Comparison of ENCODE assay signal across 39 cellular contexts in genomic region chr20:1022871-1023270, GRCh38. TPM values are rescaled to one million over a fixed set of nuclear protein-coding genes. Genes with fewer than 3 reads are reported as not detected.
"Had no signal": no experiment of that assay in that cellular context is flagged by ENCODE, and none has a peak within 500 bp of the region (broad histone marks: within the 10 kb centered on the region; RNA-seq: fewer than 3 reads in every experiment).

No MANE protein-coding gene starts in this region.

- H3K4me3 ChIP-seq: MG63 had no signal

- DNase-seq: Karpas-422, Kasumi-1, MG63, MM.1S, MV-4-11, NCI-H1048, NCI-H1092, NCI-H1092 treated with DMSO at 0.1 percent for 48 hours, NCI-H1105, NCI-H1105 treated with DMSO at 0.1 percent for 48 hours, NCI-H1417, NCI-H1417 treated with DMSO at 0.1 percent for 48 hours, NCI-H1436, NCI-H1436 treated with DMSO at 0.1 percent for 48 hours, NCI-H146, NCI-H1694, NCI-H1694 treated with DMSO at 0.1 percent for 48 hours, NCI-H187, NCI-H187 treated with DMSO at 0.1 percent for 48 hours, NCI-H1930, NCI-H2029, NCI-H2029 treated with DMSO at 0.1 percent for 48 hours, NCI-H2081, NCI-H2081 treated with DMSO at 0.1 percent for 48 hours, NCI-H2107, NCI-H2171, NCI-H2171 treated with DMSO at 0.1 percent for 48 hours, NCI-H2227 treated with DMSO at 0.1 percent for 48 hours, NCI-H226, NCI-H345, NCI-H446, NCI-H446 treated with DMSO at 0.1 percent for 48 hours, NCI-H510A, NCI-H510A treated with DMSO at 0.1 percent for 48 hours, NCI-H524 had no signal

- H3K36me3 ChIP-seq: MG63 had no signal

- H3K9me3 ChIP-seq: MG63 had no signal

- H3K27me3 ChIP-seq: MG63 had no signal

RNA-seq across cellular contexts. Expression of gene RSPO4, which starts 20.8 kb away (rescaled TPM):
- total RNA-seq: LHCN-M2, M059J, MCF 10A, NCI-H460 had no signal
